8 cellular contexts compared by ENCODE assay signal in genomic region chr16:30370444-30371247, GRCh38.
DNase-seq lines count a peak whose midpoint lies in the region; ATAC-seq lines count a peak whose summit lies in the region.

A gene with protein sequence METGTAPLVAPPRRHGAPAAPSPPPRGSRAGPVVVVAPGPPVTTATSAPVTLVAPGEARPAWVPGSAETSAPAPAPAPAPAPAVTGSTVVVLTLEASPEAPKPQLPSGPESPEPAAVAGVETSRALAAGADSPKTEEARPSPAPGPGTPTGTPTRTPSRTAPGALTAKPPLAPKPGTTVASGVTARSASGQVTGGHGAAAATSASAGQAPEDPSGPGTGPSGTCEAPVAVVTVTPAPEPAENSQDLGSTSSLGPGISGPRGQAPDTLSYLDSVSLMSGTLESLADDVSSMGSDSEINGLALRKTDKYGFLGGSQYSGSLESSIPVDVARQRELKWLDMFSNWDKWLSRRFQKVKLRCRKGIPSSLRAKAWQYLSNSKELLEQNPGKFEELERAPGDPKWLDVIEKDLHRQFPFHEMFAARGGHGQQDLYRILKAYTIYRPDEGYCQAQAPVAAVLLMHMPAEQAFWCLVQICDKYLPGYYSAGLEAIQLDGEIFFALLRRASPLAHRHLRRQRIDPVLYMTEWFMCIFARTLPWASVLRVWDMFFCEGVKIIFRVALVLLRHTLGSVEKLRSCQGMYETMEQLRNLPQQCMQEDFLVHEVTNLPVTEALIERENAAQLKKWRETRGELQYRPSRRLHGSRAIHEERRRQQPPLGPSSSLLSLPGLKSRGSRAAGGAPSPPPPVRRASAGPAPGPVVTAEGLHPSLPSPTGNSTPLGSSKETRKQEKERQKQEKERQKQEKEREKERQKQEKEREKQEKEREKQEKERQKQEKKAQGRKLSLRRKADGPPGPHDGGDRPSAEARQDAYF (minus strand): TSS chr16:30370494. CDS start chr16:30370183, 311 bp downstream.

- H3K9ac ChIP-seq in BLaER1 treated with 17β-estradiol and CSF1 and Interleukin-3, amounts not matched to agents 10 nM and 100 nM = peak within 1 kb of the TSS; percentile 81 to 97 (median 91)

- intact Hi-C loops in dendritic cell treated with granulocyte-macrophage colony-stimulating factor and Interleukin-4, amounts not matched to agents 40 ng/mL and 50 ng/mL, for 4 days (cut with micrococcal nuclease) = loop anchor here (1.0 to 5.0 kb wide), 4 partner anchors 8 to 37 kb away; partner anchors contain the start of genes CD2BP2 and ZNF771

- H3K9me3 Mint-ChIP-seq in dendritic cell treated with granulocyte-macrophage colony-stimulating factor and Interleukin-4, amounts not matched to agents 40 ng/mL and 50 ng/mL, for 4 days = no peaks in the 10 kb centered on the region

- peaks cover 33 to 68% (median 49%) of the 10 kb centered on the region in 10 experiments for H3K4me1 ChIP-seq in BLaER1 treated with 17β-estradiol and CSF1 and Interleukin-3, amounts not matched to agents 10 nM and 100 nM

- peaks cover 11 to 24% (median 18%) of the 10 kb centered on the region in 11 experiments; a peak in 20 of 22 replicates for H3K36me3 ChIP-seq in BLaER1 treated with 17β-estradiol and CSF1 and Interleukin-3, amounts not matched to agents 10 nM and 100 nM

- no peaks in the 10 kb centered on the region for H3K9me3 ChIP-seq in BLaER1 treated with 17β-estradiol and CSF1 and Interleukin-3, amounts not matched to agents 10 nM and 100 nM (replicated peaks in 1 of 11)

- H3K27ac ChIP-seq in BLaER1 treated with 17β-estradiol and CSF1 and Interleukin-3, amounts not matched to agents 10 nM and 100 nM = peak within 1 kb of the TSS; percentile 77 to 89 (median 86)

- H3K4me2 ChIP-seq in BLaER1 treated with 17β-estradiol and CSF1 and Interleukin-3, amounts not matched to agents 10 nM and 100 nM = peak within 1 kb of the TSS; percentile 97 to 100 (median 99)

- H3K27me3 Mint-ChIP-seq in dendritic cell treated with granulocyte-macrophage colony-stimulating factor and Interleukin-4, amounts not matched to agents 40 ng/mL and 50 ng/mL, for 4 days = no peaks in the 10 kb centered on the region

- peaks cover 38% of the 10 kb centered on the region for H3K36me3 Mint-ChIP-seq in dendritic cell treated with granulocyte-macrophage colony-stimulating factor and Interleukin-4, amounts not matched to agents 40 ng/mL and 50 ng/mL, for 4 days (ENCODE audit: low read depth)

- H3K27me3 ChIP-seq in BLaER1 treated with 17β-estradiol and CSF1 and Interleukin-3, amounts not matched to agents 10 nM and 100 nM = no peaks in the 10 kb centered on the region

- H3K4me3 Mint-ChIP-seq in dendritic cell treated with granulocyte-macrophage colony-stimulating factor and Interleukin-4, amounts not matched to agents 40 ng/mL and 50 ng/mL, for 4 days = peak within 1 kb of the TSS; percentile 89

- peaks cover 30 to 41% (median 39%) of the 10 kb centered on the region in 11 experiments for H4K20me1 ChIP-seq in BLaER1 treated with 17β-estradiol and CSF1 and Interleukin-3, amounts not matched to agents 10 nM and 100 nM

- DNase-seq in NCI-H774 (lab: John Stamatoyannopoulos, UW) = peak; percentile 100
- DNase-seq in activated CD4-positive, alpha-beta T cell treated with anti-CD3 and anti-CD28 coated beads, Interleukin-2, amount 50 U/mL, for 48 hours = peak; percentile 99 to 100
- DNase-seq in left kidney (ENCODE audit: low read depth, low spot score) = peak; percentile 100
- DNase-seq in stimulated activated CD4-positive, alpha-beta T cell treated with anti-CD3 and anti-CD28 coated beads, Interleukin-1b, Interleukin-23, amount 100 ng/mL, for 48 hours = peak; percentile 99

- peak within 1 kb of the TSS; percentile 82 to 99 (median 94) for H3K4me3 ChIP-seq in BLaER1 treated with 17β-estradiol and CSF1 and Interleukin-3, amounts not matched to agents 10 nM and 100 nM

- peaks cover 43% of the 10 kb centered on the region for H3K4me1 Mint-ChIP-seq in dendritic cell treated with granulocyte-macrophage colony-stimulating factor and Interleukin-4, amounts not matched to agents 40 ng/mL and 50 ng/mL, for 4 days (ENCODE audit: low read depth)

- H3K27ac Mint-ChIP-seq in dendritic cell treated with granulocyte-macrophage colony-stimulating factor and Interleukin-4, amounts not matched to agents 40 ng/mL and 50 ng/mL, for 4 days = peak within 1 kb of the TSS; percentile 97

- peak; percentile 69 for ATAC-seq in GM19438 (IDR thresholded peaks at IDR 0.05; ENCODE audit: low read depth, unreplicated experiment)
- ATAC-seq in HG03571 (IDR thresholded peaks at IDR 0.05; ENCODE audit: unreplicated experiment) = peak; percentile 66

Comparison
In these comparisons a context has a peak if more than half of its experiments do, and no peak if none do; other contexts are left out.
1. Peak in every context shown above with its lines: DNase-seq, ATAC-seq, H3K4me3 ChIP-seq and H3K27ac ChIP-seq.